ENCODE assay signal across 8 cellular contexts in the genomic region with DNA sequence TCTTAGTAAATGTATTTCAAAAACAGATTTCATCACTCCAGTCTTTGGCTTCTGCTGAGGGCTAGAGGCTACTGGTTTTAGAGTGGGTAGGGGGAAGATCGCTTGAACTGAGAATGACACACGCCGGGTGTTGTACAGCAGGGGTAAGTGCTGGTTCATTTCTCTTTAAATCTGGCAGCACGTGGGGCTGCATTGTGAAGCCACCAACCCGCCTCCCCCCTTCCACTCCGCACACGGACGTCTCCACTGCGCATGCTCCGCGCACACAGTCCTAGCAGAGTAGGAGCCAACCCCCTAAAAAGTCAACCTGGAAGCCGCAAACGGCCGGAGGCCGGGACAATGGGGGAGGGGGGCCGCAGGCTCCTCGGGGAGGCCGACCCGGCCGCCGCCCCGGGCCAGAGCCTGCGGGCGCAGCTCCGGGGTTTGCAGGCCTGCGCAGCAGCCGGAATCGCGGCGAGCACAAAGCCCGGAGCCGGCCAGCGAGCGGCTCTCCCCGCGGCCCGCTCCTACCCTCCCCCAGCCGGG. TPM values are rescaled to one million over a fixed set of nuclear protein-coding genes. Genes with fewer than 3 reads are reported as not detected.
DNase-seq lines count a peak whose midpoint lies in the region; ATAC-seq and TF ChIP-seq lines count a peak whose summit lies in the region.

No MANE protein-coding gene starts in this region.

- no peak for TF ChIP-seq EP300 in Ishikawa (IDR thresholded peaks at IDR 0.05; ENCODE audit: borderline replicate concordance)

- H3K4me3 ChIP-seq in epithelial cell of proximal tubule (ENCODE audit: low read depth, low read length) (peak overlapping the region; percentile 95), mucosa of descending colon (peak overlapping the region; percentile 100)

- TF ChIP-seq RAD21 in Ishikawa (IDR thresholded peaks at IDR 0.05; ENCODE audit: low read depth): no peak

- peak; percentile 39 for ATAC-seq in GM21528 (IDR thresholded peaks at IDR 0.05; ENCODE audit: low FRiP score, unreplicated experiment)
- peak; percentile 72 for ATAC-seq in mucosa of descending colon

- peaks cover 4% of the 10 kb centered on the region for H3K36me3 ChIP-seq in mucosa of descending colon (ENCODE audit: low read depth)

- DNase-seq in D341Med (ENCODE audit: low spot score) (peak; percentile 80), OCI-M1 (lab: John Stamatoyannopoulos, UW) (peak; percentile 95), epithelial cell of proximal tubule (ENCODE audit: low read depth) (peak; percentile 57), mucosa of descending colon (peak; percentile 91 to 95 (median 91))
- DNase-seq in activated T-cell treated with anti-CD3 and anti-CD28 coated beads, Interleukin-2, amount 50 U/mL, for 1 hour: peak; percentile 86
- DNase-seq in stimulated activated CD8-positive, alpha-beta memory T cell treated with anti-CD3 and anti-CD28 coated beads, Interleukin-2, amount 100 ng/mL, for 48 hours (ENCODE audit: low read depth in 2 of 2): peak; percentile 83 to 86

- no peaks in the 10 kb centered on the region for H3K9me3 ChIP-seq in mucosa of descending colon

- TF ChIP-seq CTCF in epithelial cell of proximal tubule (conservative IDR thresholded peaks at IDR 0.05; ENCODE audit: low read depth, low read length) (no peak), mucosa of descending colon (IDR thresholded peaks at IDR 0.05) (no peak)

- H3K4me1 ChIP-seq in mucosa of descending colon (ENCODE audit: low read depth): peaks cover 13% of the 10 kb centered on the region

- intact Hi-C loops in mucosa of descending colon (cut with DNase I, micrococcal nuclease): no loop called here

TF ChIP-seq in Ishikawa, 13 proteins besides CTCF, POLR2A, EP300 and RAD21:
- TF ChIP-seq, protein P1, sequence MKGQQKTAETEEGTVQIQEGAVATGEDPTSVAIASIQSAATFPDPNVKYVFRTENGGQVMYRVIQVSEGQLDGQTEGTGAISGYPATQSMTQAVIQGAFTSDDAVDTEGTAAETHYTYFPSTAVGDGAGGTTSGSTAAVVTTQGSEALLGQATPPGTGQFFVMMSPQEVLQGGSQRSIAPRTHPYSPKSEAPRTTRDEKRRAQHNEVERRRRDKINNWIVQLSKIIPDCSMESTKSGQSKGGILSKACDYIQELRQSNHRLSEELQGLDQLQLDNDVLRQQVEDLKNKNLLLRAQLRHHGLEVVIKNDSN (IDR thresholded peaks at IDR 0.05): peak; percentile 82
- TF ChIP-seq, protein P2, sequence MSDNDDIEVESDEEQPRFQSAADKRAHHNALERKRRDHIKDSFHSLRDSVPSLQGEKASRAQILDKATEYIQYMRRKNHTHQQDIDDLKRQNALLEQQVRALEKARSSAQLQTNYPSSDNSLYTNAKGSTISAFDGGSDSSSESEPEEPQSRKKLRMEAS (IDR thresholded peaks at IDR 0.05): peak; percentile 95
- TF ChIP-seq TEAD4 (IDR thresholded peaks at IDR 0.05): no peak

RNA-seq across cellular contexts. Expression of a gene that starts 1.3 kb away (rescaled TPM):
- total RNA-seq in epithelial cell of proximal tubule: 65.4 and 68.1 TPM in 2 replicates
- 100 to 1,000 TPM in 1 of 3 donors, 10 to 100 TPM in 2; 51.9 to 103 (median 56.7) TPM for total RNA-seq in mucosa of descending colon

Comparison
In these comparisons a context has a peak if more than half of its experiments do, and no peak if none do; other contexts are left out.
1. Peak in every context shown above with its lines: DNase-seq, ATAC-seq and H3K4me3 ChIP-seq.